Comparison of ENCODE assay signal across 1 cellular context in genomic region chr13:108779308-108779707, GRCh38.
TF ChIP-seq lines count a peak whose summit lies in the region.

No MANE protein-coding gene starts in this region.

TF ChIP-seq in HCT116, 20 proteins besides CTCF, POLR2A, EP300 and RAD21 (continued from another document):
- TF ChIP-seq POLR2AphosphoS5 (IDR thresholded peaks at IDR 0.05; ENCODE audit: low read depth, low read length) (no peak), TCF7L2 (IDR thresholded peaks at IDR 0.05; ENCODE audit: borderline replicate concordance, extremely low read depth, insufficient read depth, insufficient read length) (no peak), MAX (IDR thresholded peaks at IDR 0.05) (no peak), CEBPB (IDR thresholded peaks at IDR 0.05; ENCODE audit: low read depth) (no peak), CBX3 (IDR thresholded peaks at IDR 0.05; ENCODE audit: low read depth) (no peak), JUND (IDR thresholded peaks at IDR 0.05) (no peak), REST (IDR thresholded peaks at IDR 0.05; ENCODE audit: low read depth) (no peak)
